15 cellular contexts compared by ENCODE assay signal in the genomic region with DNA sequence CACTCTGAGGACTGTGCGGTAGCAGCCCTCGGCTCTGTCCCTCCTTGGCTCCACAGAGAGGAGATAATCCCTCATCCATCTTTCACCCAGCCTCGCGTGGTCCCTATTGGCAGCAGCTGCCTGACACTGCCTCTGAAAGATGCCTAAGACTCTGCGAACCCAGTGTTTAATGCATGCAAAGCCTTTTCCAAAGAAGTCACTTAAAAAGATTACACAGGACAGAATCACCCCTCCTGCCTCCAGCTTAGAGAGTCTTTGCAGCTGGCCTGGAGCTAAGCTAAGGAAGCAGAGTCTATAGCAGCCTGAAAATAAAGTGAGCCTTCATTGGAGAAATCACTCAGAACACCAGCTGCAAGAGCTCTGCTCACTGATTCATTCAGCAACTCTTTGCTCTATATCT.
"Had no signal": no experiment of that assay in that cellular context is flagged by ENCODE, and none has a peak within 500 bp of the region (broad histone marks: within the 10 kb centered on the region; RNA-seq: fewer than 3 reads in every experiment).

No MANE protein-coding gene starts in this region.

- H3K27me3 ChIP-seq: colonic mucosa, gastroesophageal sphincter, right lobe of liver, tibial nerve had no signal

- H3K9me3 ChIP-seq: colonic mucosa, gastroesophageal sphincter, right lobe of liver, spleen, tibial nerve had no signal

- H3K4me1 ChIP-seq: colonic mucosa, right lobe of liver had no signal

- H3K27ac ChIP-seq: colonic mucosa, gastroesophageal sphincter, right lobe of liver, spleen, tibial nerve had no signal

- DNase-seq: activated CD4-positive, alpha-beta memory T cell treated with anti-CD3 and anti-CD28 coated beads, Interleukin-2, amount 10 ng/mL, durations not matched to agents 7 days and 5 days; activated naive CD4-positive, alpha-beta T cell treated with anti-CD3 and anti-CD28 coated beads for 36 hours; activated naive CD8-positive, alpha-beta T cell treated with anti-CD3 and anti-CD28 coated beads, Interleukin-2, amount 50 U/mL, for 24 hours; activated T-cell treated with anti-CD3 and anti-CD28 coated beads, Interleukin-2, amount 50 U/mL, for 24 hours; colonic mucosa; left cardiac atrium; midbrain; right lobe of liver; spleen; stimulated activated naive B cell treated with anti-CD40 and anti-IgM and Interleukin-4, amounts not matched to agents 10 μg/mL and 1 μg/mL and 100 μg/mL, for 72 hours; SW 1271; T-helper 2 cell had no signal

- H3K4me3 ChIP-seq: colonic mucosa, gastroesophageal sphincter, lung, right lobe of liver, spleen, tibial nerve had no signal

- H3K36me3 ChIP-seq: colonic mucosa, gastroesophageal sphincter, right lobe of liver, spleen, tibial nerve had no signal
